ENCODE assay signal across 25 cellular contexts in genomic region chr4:76600447-76600846, GRCh38.
DNase-seq lines count a peak whose midpoint lies in the region; ATAC-seq and TF ChIP-seq lines count a peak whose summit lies in the region.
"Had no signal": no experiment of that assay in that cellular context is flagged by ENCODE, and none has a peak within 500 bp of the region (broad histone marks: within the 10 kb centered on the region; RNA-seq: fewer than 3 reads in every experiment).

No MANE protein-coding gene starts in this region.

- H3K4me3 ChIP-seq in SK-N-SH (ENCODE audit: low read depth in 2 of 2, low read length in 1 of 2) (no peak overlapping the region), fibroblast of the aortic adventitia (ENCODE audit: low read depth, low read length) (no peak overlapping the region), mucosa of rectum (ENCODE audit: low read length in 2 of 2) (no peak overlapping the region), upper lobe of right lung (no peak overlapping the region)
- H3K4me3 ChIP-seq: dorsolateral prefrontal cortex, K562, right lobe of liver, SK-N-MC had no signal

- H3K9ac ChIP-seq in SK-N-SH: no peak overlapping the region
- H3K9ac ChIP-seq in mucosa of rectum (ENCODE audit: low read depth in 1 of 2, low read length in 2 of 2): peak overlapping the region in 1 of 2 donors; percentile 46

- H3K27me3 ChIP-seq in SK-N-SH (ENCODE audit: insufficient read depth) (no peaks in the 10 kb centered on the region), mucosa of rectum (ENCODE audit: control insufficient read depth in 2 of 2, insufficient read depth in 2 of 2, low read length in 2 of 2) (no peaks in the 10 kb centered on the region), upper lobe of right lung (no peaks in the 10 kb centered on the region)
- H3K27me3 ChIP-seq: dorsolateral prefrontal cortex, right lobe of liver had no signal

- no peaks in the 10 kb centered on the region for H3K79me2 ChIP-seq in SK-N-SH (ENCODE audit: insufficient read depth)

- ATAC-seq in SK-N-SH treated with all-trans-retinoic acid at 6 μM for 48 hours (no peak), upper lobe of right lung (peak; percentile 59), GM21390 (IDR thresholded peaks at IDR 0.05; ENCODE audit: unreplicated experiment) (no peak)
- ATAC-seq: activated CD4-positive, alpha-beta T cell treated with anti-CD3 and anti-CD28 coated beads for 36 hours; K562; stimulated activated effector memory CD8-positive, alpha-beta T cell treated with anti-CD3 and anti-CD28 coated beads, Interleukin-12 subunit alpha, Interleukin-12 subunit beta, amount 100 ng/mL, for 72 hours had no signal

- no peak for DNase-seq in SK-N-SH
- peak; percentile 50 for DNase-seq in fibroblast of the aortic adventitia (ENCODE audit: low read depth)
- no peak for DNase-seq in upper lobe of right lung
- no peak for DNase-seq in activated gamma-delta T cell (lab: John Stamatoyannopoulos, UW)
- no peak for DNase-seq in NCI-H526 (lab: John Stamatoyannopoulos, UW)
- DNase-seq: activated CD4-positive, alpha-beta T cell treated with anti-CD3 and anti-CD28 coated beads for 36 hours; activated naive CD8-positive, alpha-beta T cell treated with anti-CD3 and anti-CD28 coated beads for 36 hours; activated T-cell treated with anti-CD3 and anti-CD28 coated beads for 4 hours; CD4-positive, alpha-beta memory T cell; dorsolateral prefrontal cortex; glutamatergic neuron; mammary epithelial cell; MM.1S; NCI-H1417 treated with DMSO at 0.1 percent for 48 hours; NCI-H446; right lobe of liver; stimulated activated CD4-positive, alpha-beta T cell treated with anti-CD3 and anti-CD28 coated beads, Interleukin-4, amount 100 ng/mL, for 24 hours; substantia nigra had no signal

- 56% methylated on average over 2 of the region's 2 CpGs for WGBS in SK-N-SH (ENCODE audit: low lambda C conversion rate)

- no peaks in the 10 kb centered on the region for H3K9me2 ChIP-seq in SK-N-SH

- TF ChIP-seq CTCF in SK-N-SH (IDR thresholded peaks at IDR 0.05) (no peak), fibroblast of the aortic adventitia (IDR thresholded peaks at IDR 0.05; ENCODE audit: insufficient read depth, low read length) (no peak), upper lobe of right lung (IDR thresholded peaks at IDR 0.05) (no peak)

- H4K20me1 ChIP-seq in SK-N-SH (ENCODE audit: insufficient read depth): no peaks in the 10 kb centered on the region

- H3K27ac ChIP-seq in SK-N-SH (ENCODE audit: low read depth in 2 of 2, low read length in 1 of 2) (no peak overlapping the region), mucosa of rectum (ENCODE audit: low read depth in 2 of 2, low read length in 2 of 2) (peak overlapping the region; percentile 19 to 75), upper lobe of right lung (no peak overlapping the region)
- H3K27ac ChIP-seq: 22Rv1, dorsolateral prefrontal cortex, right lobe of liver, SK-N-MC had no signal

- H3K9me3 ChIP-seq in SK-N-SH (no peaks in the 10 kb centered on the region), mucosa of rectum (ENCODE audit: control insufficient read depth in 2 of 2, low read length in 2 of 2) (no peaks in the 10 kb centered on the region), upper lobe of right lung (no peaks in the 10 kb centered on the region)
- H3K9me3 ChIP-seq: right lobe of liver had no signal

- peaks cover 2% of the 10 kb centered on the region for H3F3A ChIP-seq in SK-N-SH (replicated peaks; ENCODE audit: insufficient read depth)

- POLR2A ChIA-PET in SK-N-SH (lab: Yijun Ruan, JAX): no interaction called here

- intact Hi-C loops in upper lobe of right lung (cut with DNase I): no loop called here

- H3K36me3 ChIP-seq in SK-N-SH (replicated peaks in 1 of 2; ENCODE audit: control insufficient read depth in 1 of 2, insufficient read depth in 2 of 2, low read length in 1 of 2) (no peaks in the 10 kb centered on the region), mucosa of rectum (ENCODE audit: control insufficient read depth in 2 of 2, insufficient read depth in 2 of 2, low read length in 2 of 2) (no peaks in the 10 kb centered on the region), upper lobe of right lung (no peaks in the 10 kb centered on the region)
- H3K36me3 ChIP-seq: right lobe of liver had no signal

- H3K4me1 ChIP-seq in SK-N-SH (ENCODE audit: control insufficient read depth in 1 of 2, insufficient read depth in 2 of 2, low read depth in 1 of 2, low read length in 1 of 2) (no peaks in the 10 kb centered on the region; a peak in 1 of 4 replicates), mucosa of rectum (ENCODE audit: control insufficient read depth in 2 of 2, insufficient read depth in 2 of 2, low read length in 2 of 2) (peaks cover 3 to 26% of the 10 kb centered on the region in 2 donors), upper lobe of right lung (peaks cover 11% of the 10 kb centered on the region)

- no peak for TF ChIP-seq EP300 in SK-N-SH (IDR thresholded peaks at IDR 0.05; ENCODE audit: borderline replicate concordance in 1 of 2, low read depth in 1 of 2, low read length in 1 of 2)

- H3K4me2 ChIP-seq in SK-N-SH: no peak overlapping the region

- no peak overlapping the region for H2AFZ ChIP-seq in SK-N-SH (ENCODE audit: low read depth)

- no peak for TF ChIP-seq RAD21 in SK-N-SH (IDR thresholded peaks at IDR 0.05; ENCODE audit: low read length)

- CTCF ChIA-PET in SK-N-SH (lab: Yijun Ruan, JAX): interaction anchor here (1.5 kb wide), 1 partner anchor 16 kb away, joined by 3 read pairs; no protein-coding TSS in a partner anchor

TF ChIP-seq in SK-N-SH treated with all-trans-retinoic acid at 6 μM for 48 hours, 23 proteins besides CTCF, POLR2A, EP300 and RAD21:
- TF ChIP-seq CREB5 (CRISPR knock-in tag; IDR thresholded peaks at IDR 0.05; ENCODE audit: low read depth) (peak; percentile 28; the same call in 1 of the 2 replicates), ARNTL (CRISPR knock-in tag; IDR thresholded peaks at IDR 0.05; ENCODE audit: borderline replicate concordance, low read depth) (no peak), POU6F1 (CRISPR knock-in tag; IDR thresholded peaks at IDR 0.05; ENCODE audit: borderline replicate concordance, low read depth) (no peak), ZNF70 (CRISPR knock-in tag; IDR thresholded peaks at IDR 0.05) (no peak), ISL1 (CRISPR knock-in tag; IDR thresholded peaks at IDR 0.05) (peak; percentile 43)

TF ChIP-seq in SK-N-SH, 30 proteins besides CTCF, POLR2A, EP300 and RAD21:
- TF ChIP-seq POLR2AphosphoS5 (IDR thresholded peaks at IDR 0.05; ENCODE audit: low read depth, low read length): no peak
- no peak for TF ChIP-seq USF2 (IDR thresholded peaks at IDR 0.05; ENCODE audit: borderline replicate concordance, low read depth, low read length)

Comparison
In these comparisons a context has a peak if more than half of its experiments do, and no peak if none do; other contexts are left out.
1. H3K27ac ChIP-seq: peak in mucosa of rectum (2 of 2); none in SK-N-SH (0 of 2) and upper lobe of right lung (single experiment).